Comparison of ENCODE assay signal across 27 cellular contexts in genomic region chr4:17587094-17587822, GRCh38. TPM values are rescaled to one million over a fixed set of nuclear protein-coding genes. Genes with fewer than 3 reads are reported as not detected.
DNase-seq lines count a peak whose midpoint lies in the region; ATAC-seq, FAIRE-seq and TF ChIP-seq lines count a peak whose summit lies in the region.
"Had no signal": no experiment of that assay in that cellular context is flagged by ENCODE, and none has a peak within 500 bp of the region (broad histone marks: within the 10 kb centered on the region; RNA-seq: fewer than 3 reads in every experiment).

No MANE protein-coding gene starts in this region.

- TF ChIP-seq RAD21 in HepG2 (CRISPR knock-in tag; IDR thresholded peaks at IDR 0.05): no peak

- peak overlapping the region; percentile 55; the same call in 1 of the 2 replicates for H3K9ac ChIP-seq in HepG2 (ENCODE audit: insufficient read depth, low read depth, low read length)

- H3K27me3 Mint-ChIP-seq in activated CD4-positive, alpha-beta T cell treated with anti-CD3 and anti-CD28 coated beads, Interleukin-2, amount 10 ng/mL, durations not matched to agents 24 days and 14 days: no peaks in the 10 kb centered on the region
- H3K27me3 Mint-ChIP-seq: activated naive CD8-positive, alpha-beta T cell; activated T-helper 17 cell treated with anti-CD3 and anti-CD28 coated beads, Interleukin-2, amount 50 U/mL, for 72 hours; CD4-positive, alpha-beta T cell had no signal

- FAIRE-seq in HepG2 (lab: Jason Lieb, UNC): no peak
- FAIRE-seq: G401.6, K562 had no signal

- TF ChIP-seq CTCF in HepG2 (CRISPR knock-in tag; IDR thresholded peaks at IDR 0.05): no peak

- H3K27me3 ChIP-seq in HepG2 (ENCODE audit: control insufficient read depth in 1 of 2, insufficient read depth in 2 of 2, low read length in 2 of 2): no peaks in the 10 kb centered on the region
- H3K27me3 ChIP-seq: ascending aorta, MG63, Peyer's patch had no signal

- H3K4me1 ChIP-seq in HepG2 (ENCODE audit: insufficient read depth, low read length): peaks cover 55% of the 10 kb centered on the region
- H3K4me1 ChIP-seq: ascending aorta, Peyer's patch, prostate gland had no signal

- H3K9me3 ChIP-seq in HepG2 (ENCODE audit: low read length): no peaks in the 10 kb centered on the region
- H3K9me3 ChIP-seq: ascending aorta, MG63, mucosa of descending colon, Peyer's patch, prostate gland had no signal

- no peak overlapping the region for H3K4me3 ChIP-seq in HepG2 (replicated peaks in 1 of 3; ENCODE audit: insufficient read depth in 1 of 3, low read depth in 2 of 3, low read length in 3 of 3)
- H3K4me3 ChIP-seq: ascending aorta, K562, MG63, mucosa of descending colon, Peyer's patch, prostate gland had no signal

- in situ Hi-C loops in HepG2 (cut with HindIII; ENCODE audit: extremely low pct_ligation_motif_present, low pct_unique_long_range_greater_than_20kb): no loop called here

- intact Hi-C loops in activated CD4-positive, alpha-beta T cell treated with anti-CD3 and anti-CD28 coated beads, Interleukin-2, amount 10 ng/mL, durations not matched to agents 24 days and 14 days (cut with micrococcal nuclease): no loop called here
- intact Hi-C loops in HepG2 (cut with micrococcal nuclease; ENCODE audit: unreplicated experiment): loop anchor here (2.0 kb wide), 1 partner anchor 38 kb away; no protein-coding TSS in a partner anchor

- peaks cover 18 to 76% of the 10 kb centered on the region in 2 experiments for H3K36me3 ChIP-seq in HepG2 (replicated peaks in 1 of 2; ENCODE audit: control insufficient read depth in 1 of 2, insufficient read depth in 2 of 2, low read length in 2 of 2)

- no peak for DNase-seq in activated CD4-positive, alpha-beta T cell treated with anti-CD3 and anti-CD28 coated beads, Interleukin-2, amount 10 ng/mL, durations not matched to agents 24 days and 14 days
- no peak for DNase-seq in activated CD4-positive, alpha-beta T cell treated with anti-CD3 and anti-CD28 coated beads, Interleukin-2, amount 50 U/mL, for 1 hour
- peak in 3 of 61 donors; percentile 2 to 7 (median 6) for DNase-seq in caudate nucleus (lab: John Stamatoyannopoulos, UW)
- peak; percentile 34 for DNase-seq in HepG2 (ENCODE audit: low spot score)
- peak; percentile 36 for DNase-seq in putamen (ENCODE audit: low spot score)
- no peak for DNase-seq in 8988T
- DNase-seq in activated CD4-positive, alpha-beta T cell treated with anti-CD3 and anti-CD28 coated beads for 4 hours: no peak
- DNase-seq in NCI-H146 (lab: John Stamatoyannopoulos, UW): no peak
- DNase-seq: activated CD4-positive, alpha-beta T cell treated with anti-CD3 and anti-CD28 coated beads for 1 hour; CD4-positive, alpha-beta T cell; cerebellar nuclear complex; DMS153; foreskin fibroblast; left ventricle myocardium superior; MG63; mucosa of descending colon; NCI-H1417; NCI-H510A treated with DMSO at 0.1 percent for 48 hours; Peyer's patch; T-helper 1 cell had no signal

- peaks cover 71% of the 10 kb centered on the region for H3K36me3 Mint-ChIP-seq in activated CD4-positive, alpha-beta T cell treated with anti-CD3 and anti-CD28 coated beads, Interleukin-2, amount 10 ng/mL, durations not matched to agents 24 days and 14 days (ENCODE audit: low read depth)

- CTCF ChIA-PET in HepG2 (lab: Yijun Ruan, JAX; ENCODE audit: low intra/inter-chr PET ratio, low total read pairs): no interaction called here

- no TSS peak for BruUV-seq in HepG2 (replicated peaks; lab: Mats Ljungman, UMichigan)

- H3K79me2 ChIP-seq in HepG2 (ENCODE audit: insufficient read depth, low read length): peaks cover 10% of the 10 kb centered on the region

- H3K4me1 Mint-ChIP-seq in activated CD4-positive, alpha-beta T cell treated with anti-CD3 and anti-CD28 coated beads, Interleukin-2, amount 10 ng/mL, durations not matched to agents 24 days and 14 days: peaks cover 24% of the 10 kb centered on the region
- H3K4me1 Mint-ChIP-seq: activated T-helper 17 cell treated with anti-CD3 and anti-CD28 coated beads, Interleukin-2, amount 50 U/mL, for 72 hours had no signal

- H3K4me2 ChIP-seq in HepG2 (ENCODE audit: low read depth, low read length): peak overlapping the region; percentile 63

- 57% methylated on average over 9 of the region's 9 CpGs for WGBS in HepG2 (ENCODE audit: low lambda C conversion rate)

- no peak overlapping the region for H2AFZ ChIP-seq in HepG2 (ENCODE audit: low read length)

- TF ChIP-seq POLR2A in HepG2 (IDR thresholded peaks at IDR 0.05; ENCODE audit: insufficient read depth in 1 of 2, low read depth in 2 of 2, low read length in 2 of 2): no peak

- peak overlapping the region; percentile 41 for H3K27ac Mint-ChIP-seq in activated CD4-positive, alpha-beta T cell treated with anti-CD3 and anti-CD28 coated beads, Interleukin-2, amount 10 ng/mL, durations not matched to agents 24 days and 14 days
- H3K27ac Mint-ChIP-seq: activated naive CD8-positive, alpha-beta T cell; activated T-helper 17 cell treated with anti-CD3 and anti-CD28 coated beads, Interleukin-2, amount 50 U/mL, for 72 hours; CD4-positive, alpha-beta T cell had no signal

- POLR2A ChIA-PET in HepG2 (lab: Yijun Ruan, JAX): interaction anchor here (1.2 kb wide), 1 partner anchor 28 kb away, joined by 3 read pairs; no protein-coding TSS in a partner anchor

- H3K9me3 Mint-ChIP-seq in activated CD4-positive, alpha-beta T cell treated with anti-CD3 and anti-CD28 coated beads, Interleukin-2, amount 10 ng/mL, durations not matched to agents 24 days and 14 days: no peaks in the 10 kb centered on the region
- H3K9me3 Mint-ChIP-seq: activated T-helper 17 cell treated with anti-CD3 and anti-CD28 coated beads, Interleukin-2, amount 50 U/mL, for 72 hours; CD4-positive, alpha-beta T cell had no signal

- no peak overlapping the region for H3K4me3 Mint-ChIP-seq in activated CD4-positive, alpha-beta T cell treated with anti-CD3 and anti-CD28 coated beads, Interleukin-2, amount 10 ng/mL, durations not matched to agents 24 days and 14 days
- H3K4me3 Mint-ChIP-seq: activated naive CD8-positive, alpha-beta T cell; activated T-helper 17 cell treated with anti-CD3 and anti-CD28 coated beads, Interleukin-2, amount 50 U/mL, for 72 hours; CD4-positive, alpha-beta T cell had no signal

- ATAC-seq in HepG2: peak; percentile 91
- ATAC-seq: activated T-helper 17 cell treated with anti-CD3 and anti-CD28 coated beads, Interleukin-2, amount 50 U/mL, for 72 hours; K562; left ventricle myocardium superior; mucosa of descending colon had no signal

- TF ChIP-seq EP300 in HepG2 (IDR thresholded peaks at IDR 0.05; ENCODE audit: low read depth in 2 of 2, low read length in 2 of 2) (no peak), HepG2 (CRISPR knock-in tag; IDR thresholded peaks at IDR 0.05; ENCODE audit: borderline replicate concordance) (no peak)

- H4K20me1 ChIP-seq in HepG2 (ENCODE audit: insufficient read depth, low read length): no peaks in the 10 kb centered on the region

- H3K27ac ChIP-seq in caudate nucleus (ENCODE audit: low read depth, low read length) (peak overlapping the region; percentile 67), HepG2 (ENCODE audit: extremely low read length, insufficient read depth, low read length) (peak overlapping the region; percentile 68)
- H3K27ac ChIP-seq: 22Rv1, ascending aorta, Peyer's patch, prostate gland had no signal

RNA-seq across cellular contexts. Expression of gene LAP3, which starts 10.3 kb away (rescaled TPM):
- 114 and 126 TPM in 2 replicates for total RNA-seq in activated CD4-positive, alpha-beta T cell treated with anti-CD3 and anti-CD28 coated beads, Interleukin-2, amount 10 ng/mL, durations not matched to agents 24 days and 14 days
- total RNA-seq in HepG2 (2016; rRNA removed; fragmentation: Illumina TruSeq; extraction: Trizol): 125 and 177 TPM in 2 replicates
- total RNA-seq in HepG2 (2016; cell fraction: cytosol; rRNA removed; fragmentation: Illumina TruSeq; extraction: Trizol; ENCODE audit: low read depth): 15.4 and 16.0 TPM in 2 replicates
- 126 and 179 TPM in 2 replicates for total RNA-seq in HepG2 (2016; cell fraction: insoluble cytoplasmic fraction; rRNA removed; fragmentation: Illumina TruSeq; extraction: Trizol)
- 26.0 and 30.3 TPM in 2 replicates for total RNA-seq in HepG2 (2016; cell fraction: membrane; rRNA removed; fragmentation: Illumina TruSeq; extraction: Trizol)
- 64.4 and 68.5 TPM in 2 replicates for total RNA-seq in HepG2 (2016; cell fraction: nucleus; rRNA removed; fragmentation: Illumina TruSeq; extraction: Trizol)
- polyA plus RNA-seq in HepG2 (2011; rRNA removed): 90.5 and 106 TPM in 2 replicates
- polyA plus RNA-seq in HepG2 (2011; cell fraction: cytosol; rRNA removed): 74.5 and 100 TPM in 2 replicates
- 37.3 and 46.1 TPM in 2 replicates for polyA plus RNA-seq in HepG2 (2011; cell fraction: nucleus; rRNA removed)
- polyA plus RNA-seq in HepG2 (2012): 128 and 190 TPM in 2 replicates
- 10.5 and 11.8 TPM in 2 replicates for polyA plus RNA-seq in HepG2 (2016; cell fraction: cytosol; fragmentation: Illumina TruSeq; extraction: Trizol; ENCODE audit: low read depth)
- 153 and 156 TPM in 2 replicates for polyA plus RNA-seq in HepG2 (2016; cell fraction: insoluble cytoplasmic fraction; fragmentation: Illumina TruSeq; extraction: Trizol; ENCODE audit: low read depth)
- 17.8 and 21.9 TPM in 2 replicates for polyA plus RNA-seq in HepG2 (2016; cell fraction: membrane; fragmentation: Illumina TruSeq; extraction: Trizol; ENCODE audit: low read depth)
- polyA plus RNA-seq in HepG2 (2016; cell fraction: nucleus; fragmentation: Illumina TruSeq; extraction: Trizol; ENCODE audit: insufficient read depth, low read depth): 62.6 and 62.9 TPM in 2 replicates
- polyA minus RNA-seq in HepG2 (2011; rRNA and poly(A)+ RNA removed; ENCODE audit: low replicate concordance): 16.6 and 36.0 TPM in 2 replicates
- polyA minus RNA-seq in HepG2 (2011; cell fraction: cytosol; rRNA and poly(A)+ RNA removed): 59.6 and 67.2 TPM in 2 replicates
- polyA minus RNA-seq in HepG2 (2011; cell fraction: nucleus; rRNA and poly(A)+ RNA removed): 98.4 and 124 TPM in 2 replicates

RNA-seq across cellular contexts. Expression of gene MED28, which starts 27.2 kb away (rescaled TPM):
- 54.5 and 55.5 TPM in 2 replicates for total RNA-seq in activated CD4-positive, alpha-beta T cell treated with anti-CD3 and anti-CD28 coated beads, Interleukin-2, amount 10 ng/mL, durations not matched to agents 24 days and 14 days
- 65.7 and 96.5 TPM in 2 replicates for total RNA-seq in HepG2 (2016; rRNA removed; fragmentation: Illumina TruSeq; extraction: Trizol)
- total RNA-seq in HepG2 (2016; cell fraction: cytosol; rRNA removed; fragmentation: Illumina TruSeq; extraction: Trizol; ENCODE audit: low read depth): 21.4 and 22.2 TPM in 2 replicates
- 71.1 and 96.7 TPM in 2 replicates for total RNA-seq in HepG2 (2016; cell fraction: insoluble cytoplasmic fraction; rRNA removed; fragmentation: Illumina TruSeq; extraction: Trizol)
- 29.2 and 38.3 TPM in 2 replicates for total RNA-seq in HepG2 (2016; cell fraction: membrane; rRNA removed; fragmentation: Illumina TruSeq; extraction: Trizol)
- 32.7 and 37.6 TPM in 2 replicates for total RNA-seq in HepG2 (2016; cell fraction: nucleus; rRNA removed; fragmentation: Illumina TruSeq; extraction: Trizol)
- 41.3 and 42.8 TPM in 2 replicates for polyA plus RNA-seq in HepG2 (2011; rRNA removed)
- polyA plus RNA-seq in HepG2 (2011; cell fraction: cytosol; rRNA removed): 10.0 and 12.5 TPM in 2 replicates
- polyA plus RNA-seq in HepG2 (2011; cell fraction: nucleus; rRNA removed): 11.8 and 17.0 TPM in 2 replicates
- 52.1 and 53.1 TPM in 2 replicates for polyA plus RNA-seq in HepG2 (2012)
- 23.2 and 23.3 TPM in 2 replicates for polyA plus RNA-seq in HepG2 (2016; cell fraction: cytosol; fragmentation: Illumina TruSeq; extraction: Trizol; ENCODE audit: low read depth)
- 120 and 122 TPM in 2 replicates for polyA plus RNA-seq in HepG2 (2016; cell fraction: insoluble cytoplasmic fraction; fragmentation: Illumina TruSeq; extraction: Trizol; ENCODE audit: low read depth)
- polyA plus RNA-seq in HepG2 (2016; cell fraction: membrane; fragmentation: Illumina TruSeq; extraction: Trizol; ENCODE audit: low read depth): 29.7 and 44.8 TPM in 2 replicates
- 33.6 and 40.5 TPM in 2 replicates for polyA plus RNA-seq in HepG2 (2016; cell fraction: nucleus; fragmentation: Illumina TruSeq; extraction: Trizol; ENCODE audit: insufficient read depth, low read depth)
- polyA minus RNA-seq in HepG2 (2011; rRNA and poly(A)+ RNA removed; ENCODE audit: low replicate concordance): 14.1 and 27.0 TPM in 2 replicates
- polyA minus RNA-seq in HepG2 (2011; cell fraction: cytosol; rRNA and poly(A)+ RNA removed): 42.5 and 48.0 TPM in 2 replicates
- polyA minus RNA-seq in HepG2 (2011; cell fraction: nucleus; rRNA and poly(A)+ RNA removed): 39.9 and 41.6 TPM in 2 replicates

Comparison
In these comparisons a context has a peak if more than half of its experiments do, and no peak if none do; other contexts are left out.
1. DNase-seq: peak in HepG2 (single experiment) and putamen (single experiment); none in activated CD4-positive, alpha-beta T cell treated with anti-CD3 and anti-CD28 coated beads, Interleukin-2, amount 10 ng/mL, durations not matched to agents 24 days and 14 days (single experiment), activated CD4-positive, alpha-beta T cell treated with anti-CD3 and anti-CD28 coated beads, Interleukin-2, amount 50 U/mL, for 1 hour (single experiment), 8988T (single experiment), activated CD4-positive, alpha-beta T cell treated with anti-CD3 and anti-CD28 coated beads for 4 hours (0 of 2) and NCI-H146 (single experiment).